In genomic region chr6:34447381-34447780, GRCh38 we compare ENCODE assay signal across 19 cellular contexts. TPM values are rescaled to one million over a fixed set of nuclear protein-coding genes. Genes with fewer than 3 reads are reported as not detected.
"Had no signal": no experiment of that assay in that cellular context is flagged by ENCODE, and none has a peak within 500 bp of the region (broad histone marks: within the 10 kb centered on the region; RNA-seq: fewer than 3 reads in every experiment).

No MANE protein-coding gene starts in this region.

- H3K36me3 ChIP-seq: prostate gland had no signal

- H3K4me1 ChIP-seq: foreskin keratinocyte, prostate gland had no signal

- H3K4me2 ChIP-seq: smooth muscle cell had no signal

- H3K4me3 ChIP-seq: prostate gland, smooth muscle cell had no signal

- DNase-seq: activated CD4-positive, alpha-beta memory T cell treated with anti-CD3 and anti-CD28 coated beads for 36 hours; activated CD8-positive, alpha-beta memory T cell treated with anti-CD3 and anti-CD28 coated beads, Interleukin-2, amount 10 ng/mL, durations not matched to agents 7 days and 5 days; activated naive CD4-positive, alpha-beta T cell treated with anti-CD3 and anti-CD28 coated beads for 36 hours; activated naive CD8-positive, alpha-beta T cell treated with anti-CD3 and anti-CD28 coated beads, Interleukin-2, amount 50 U/mL, for 24 hours; activated T-cell treated with anti-CD3 and anti-CD28 coated beads, Interleukin-2, amount 50 U/mL, for 1 hour; aorta; effector memory CD8-positive, alpha-beta T cell; foreskin keratinocyte; left ventricle myocardium superior; mesenchymal stem cell; natural killer cell; nucleus accumbens; right cardiac atrium; stimulated activated naive CD8-positive, alpha-beta T cell treated with anti-CD3 and anti-CD28 coated beads, Interleukin-15, Interleukin-2, amounts not matched to agents 100 U/mL and 50 U/mL, for 24 hours; T1000 had no signal

- H3K27me3 ChIP-seq: foreskin keratinocyte had no signal

- ATAC-seq: activated CD8-positive, alpha-beta memory T cell treated with anti-CD3 and anti-CD28 coated beads, Interleukin-2, amount 10 ng/mL, durations not matched to agents 7 days and 5 days; activated naive CD8-positive, alpha-beta T cell treated with anti-CD3 and anti-CD28 coated beads, Interleukin-2, amount 50 U/mL, for 24 hours; effector memory CD8-positive, alpha-beta T cell; left ventricle myocardium superior; natural killer cell; right cardiac atrium; stimulated activated naive CD8-positive, alpha-beta T cell treated with anti-CD3 and anti-CD28 coated beads, Interleukin-15, Interleukin-2, amounts not matched to agents 100 U/mL and 50 U/mL, for 24 hours had no signal

- H3K27ac ChIP-seq: foreskin keratinocyte, prostate gland, VCaP had no signal

- H3K9me3 ChIP-seq: prostate gland had no signal

RNA-seq across cellular contexts. Expression of gene PACSIN1, which starts 18.5 kb away (rescaled TPM):
- total RNA-seq: activated T-helper 2 cell treated with anti-CD3 and anti-CD28 coated beads, Interferon-gamma antibody, Interleukin-2, Interleukin-4, amounts not matched to agents 10 μg/mL and 5 μg/mL and 100 μg/mL, durations not matched to agents 14 hours and 24 hours and 36 hours; smooth muscle cell had no signal
- polyA plus RNA-seq: smooth muscle cell had no signal
